1 cellular context compared by ENCODE assay signal in the genomic region with DNA sequence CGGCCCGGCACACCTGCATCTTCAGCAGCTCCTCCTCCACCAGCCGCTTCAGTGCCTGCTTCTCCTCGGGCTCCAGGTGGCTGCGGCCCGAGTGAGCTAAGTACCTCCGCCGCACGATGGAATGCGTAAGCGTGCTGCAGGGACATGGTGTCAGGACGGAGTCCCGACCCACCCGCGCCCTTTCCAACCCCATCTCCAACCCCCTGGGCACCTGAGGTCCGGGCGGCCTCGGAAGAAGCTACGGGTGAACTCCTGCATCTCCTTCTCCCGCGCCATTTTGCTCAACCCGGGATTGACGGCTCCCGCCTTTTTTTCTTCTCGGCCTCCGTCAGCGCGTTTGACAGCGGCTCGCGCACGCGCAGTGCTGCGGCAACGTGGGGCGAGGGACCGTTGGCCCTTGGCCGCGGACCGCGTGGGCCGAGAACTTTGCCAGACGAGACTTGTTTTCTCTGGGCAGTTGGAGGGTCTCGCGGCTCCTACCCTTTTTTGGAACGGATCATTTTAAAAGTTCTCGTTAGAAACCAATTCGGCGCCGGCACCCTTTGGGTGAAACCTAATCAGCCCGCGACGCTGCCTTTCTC.
TF ChIP-seq lines count a peak whose summit lies in the region.

Gene HIRIP3, minus strand, starts transcription at position 288 of the 581 bp plus-strand sequence. Its CDS starts 12 bp downstream, at position 276.

TF ChIP-seq in K562, 482 proteins besides CTCF, POLR2A, EP300 and RAD21 (continued from another document and continues in another):
- TF ChIP-seq TGIF2 (CRISPR knock-in tag; IDR thresholded peaks at IDR 0.05) (peak; percentile 85; the same call in 1 of the 2 replicates), ZNF146 (CRISPR knock-in tag; IDR thresholded peaks at IDR 0.05; ENCODE audit: unreplicated experiment) (no peak), GATA2 (CRISPR knock-in tag; IDR thresholded peaks at IDR 0.05) (0 out of 2 replicates have a peak, but pooled peaks have one; percentile 18), NCOA1 (IDR thresholded peaks at IDR 0.05; ENCODE audit: low read depth) (no peak), SMAD3 (CRISPR knock-in tag; conservative IDR thresholded peaks at IDR 0.05) (no peak), ZNF217 (CRISPR knock-in tag; IDR thresholded peaks at IDR 0.05) (no peak), ZMIZ1 (IDR thresholded peaks at IDR 0.05; ENCODE audit: low read depth in 2 of 2, low read length in 2 of 2) (no peak), ZNF644 (tag; IDR thresholded peaks at IDR 0.05; ENCODE audit: low read depth) (peak; percentile 72; the same call in 1 of the 2 replicates), RHOXF2B (CRISPR knock-in tag; conservative IDR thresholded peaks at IDR 0.05) (no peak), CREB3L1 (IDR thresholded peaks at IDR 0.05; ENCODE audit: borderline replicate concordance, low read depth) (0 out of 2 replicates have a peak, but pooled peaks have one; percentile 71), STAG1 (CRISPR knock-in tag; IDR thresholded peaks at IDR 0.05; ENCODE audit: borderline replicate concordance) (no peak), KDM2B (CRISPR knock-in tag; IDR thresholded peaks at IDR 0.05) (no peak), MNT (conservative IDR thresholded peaks at IDR 0.05) (peak; percentile 94 to 95), L3MBTL2 (IDR thresholded peaks at IDR 0.05) (peak; percentile 98), HDAC3 (IDR thresholded peaks at IDR 0.05; ENCODE audit: borderline replicate concordance, partially characterized antibody) (no peak), KAT7 (CRISPR knock-in tag; IDR thresholded peaks at IDR 0.05; ENCODE audit: borderline replicate concordance) (peak; percentile 57; the same call in 1 of the 2 replicates), CBFB (CRISPR knock-in tag; IDR thresholded peaks at IDR 0.05) (no peak), POLR2G (IDR thresholded peaks at IDR 0.05; ENCODE audit: low read depth, low read length) (peak; percentile 89), VEZF1 (CRISPR knock-in tag; IDR thresholded peaks at IDR 0.05) (no peak; the same call in 1 of the 2 replicates), PCBP1 (IDR thresholded peaks at IDR 0.05; ENCODE audit: low read depth, low read length, poor library complexity, severe bottlenecking) (no peak), MAFG (tag; conservative IDR thresholded peaks at IDR 0.05) (no peak), SRSF9 (IDR thresholded peaks at IDR 0.05; ENCODE audit: borderline replicate concordance, low read depth, low read length) (no peak), SP1 (CRISPR knock-in tag; IDR thresholded peaks at IDR 0.05) (no peak), TCF7 (IDR thresholded peaks at IDR 0.05; ENCODE audit: borderline replicate concordance) (no peak; the same call in 1 of the 2 replicates), THAP12 (CRISPR knock-in tag; IDR thresholded peaks at IDR 0.05) (0 out of 2 replicates have a peak, but pooled peaks have one; percentile 35), RBFOX2 (IDR thresholded peaks at IDR 0.05; ENCODE audit: low read depth, low read length) (peak; percentile 92), WHSC1 (IDR thresholded peaks at IDR 0.05; ENCODE audit: low read length) (no peak), MLX (CRISPR knock-in tag; conservative IDR thresholded peaks at IDR 0.05) (no peak), FOXA3 (CRISPR knock-in tag; conservative IDR thresholded peaks at IDR 0.05 in 1 of 2, IDR thresholded peaks at IDR 0.05 in 1 of 2) (peak in 1 of 2 experiments; percentile 56; a peak in 2 of 4 replicates), CREB3 (tag; conservative IDR thresholded peaks at IDR 0.05; ENCODE audit: low read depth) (no peak), ZKSCAN1 (IDR thresholded peaks at IDR 0.05; ENCODE audit: low read depth, low read length) (no peak; the same call in 1 of the 2 replicates), NFIX (CRISPR knock-in tag; IDR thresholded peaks at IDR 0.05; ENCODE audit: low read depth) (no peak), IRF9 (tag; IDR thresholded peaks at IDR 0.05) (no peak)
- TF ChIP-seq, protein P1, sequence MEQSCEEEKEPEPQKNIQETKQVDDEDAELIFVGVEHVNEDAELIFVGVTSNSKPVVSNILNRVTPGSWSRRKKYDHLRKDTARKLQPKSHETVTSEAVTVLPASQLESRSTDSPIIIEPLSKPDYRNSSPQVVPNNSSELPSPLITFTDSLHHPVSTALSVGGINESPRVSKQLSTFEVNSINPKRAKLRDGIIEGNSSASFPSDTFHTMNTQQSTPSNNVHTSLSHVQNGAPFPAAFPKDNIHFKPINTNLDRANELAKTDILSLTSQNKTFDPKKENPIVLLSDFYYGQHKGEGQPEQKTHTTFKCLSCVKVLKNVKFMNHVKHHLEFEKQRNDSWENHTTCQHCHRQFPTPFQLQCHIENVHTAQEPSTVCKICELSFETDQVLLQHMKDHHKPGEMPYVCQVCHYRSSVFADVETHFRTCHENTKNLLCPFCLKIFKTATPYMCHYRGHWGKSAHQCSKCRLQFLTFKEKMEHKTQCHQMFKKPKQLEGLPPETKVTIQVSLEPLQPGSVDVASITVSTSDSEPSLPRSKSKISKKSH (CRISPR knock-in tag; IDR thresholded peaks at IDR 0.05), result no peak
- TF ChIP-seq, protein P2, sequence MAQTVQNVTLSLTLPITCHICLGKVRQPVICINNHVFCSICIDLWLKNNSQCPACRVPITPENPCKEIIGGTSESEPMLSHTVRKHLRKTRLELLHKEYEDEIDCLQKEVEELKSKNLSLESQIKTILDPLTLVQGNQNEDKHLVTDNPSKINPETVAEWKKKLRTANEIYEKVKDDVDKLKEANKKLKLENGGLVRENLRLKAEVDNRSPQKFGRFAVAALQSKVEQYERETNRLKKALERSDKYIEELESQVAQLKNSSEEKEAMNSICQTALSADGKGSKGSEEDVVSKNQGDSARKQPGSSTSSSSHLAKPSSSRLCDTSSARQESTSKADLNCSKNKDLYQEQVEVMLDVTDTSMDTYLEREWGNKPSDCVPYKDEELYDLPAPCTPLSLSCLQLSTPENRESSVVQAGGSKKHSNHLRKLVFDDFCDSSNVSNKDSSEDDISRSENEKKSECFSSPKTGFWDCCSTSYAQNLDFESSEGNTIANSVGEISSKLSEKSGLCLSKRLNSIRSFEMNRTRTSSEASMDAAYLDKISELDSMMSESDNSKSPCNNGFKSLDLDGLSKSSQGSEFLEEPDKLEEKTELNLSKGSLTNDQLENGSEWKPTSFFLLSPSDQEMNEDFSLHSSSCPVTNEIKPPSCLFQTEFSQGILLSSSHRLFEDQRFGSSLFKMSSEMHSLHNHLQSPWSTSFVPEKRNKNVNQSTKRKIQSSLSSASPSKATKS (CRISPR knock-in tag; IDR thresholded peaks at IDR 0.05), result no peak
- TF ChIP-seq, protein P3, sequence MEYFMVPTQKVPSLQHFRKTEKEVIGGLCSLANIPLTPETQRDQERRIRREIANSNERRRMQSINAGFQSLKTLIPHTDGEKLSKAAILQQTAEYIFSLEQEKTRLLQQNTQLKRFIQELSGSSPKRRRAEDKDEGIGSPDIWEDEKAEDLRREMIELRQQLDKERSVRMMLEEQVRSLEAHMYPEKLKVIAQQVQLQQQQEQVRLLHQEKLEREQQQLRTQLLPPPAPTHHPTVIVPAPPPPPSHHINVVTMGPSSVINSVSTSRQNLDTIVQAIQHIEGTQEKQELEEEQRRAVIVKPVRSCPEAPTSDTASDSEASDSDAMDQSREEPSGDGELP (CRISPR knock-in tag; IDR thresholded peaks at IDR 0.05; ENCODE audit: borderline replicate concordance), result peak; percentile 64; the same call in 1 of the 2 replicates
